Comparison of ENCODE assay signal across 2 cellular contexts in the genomic region with DNA sequence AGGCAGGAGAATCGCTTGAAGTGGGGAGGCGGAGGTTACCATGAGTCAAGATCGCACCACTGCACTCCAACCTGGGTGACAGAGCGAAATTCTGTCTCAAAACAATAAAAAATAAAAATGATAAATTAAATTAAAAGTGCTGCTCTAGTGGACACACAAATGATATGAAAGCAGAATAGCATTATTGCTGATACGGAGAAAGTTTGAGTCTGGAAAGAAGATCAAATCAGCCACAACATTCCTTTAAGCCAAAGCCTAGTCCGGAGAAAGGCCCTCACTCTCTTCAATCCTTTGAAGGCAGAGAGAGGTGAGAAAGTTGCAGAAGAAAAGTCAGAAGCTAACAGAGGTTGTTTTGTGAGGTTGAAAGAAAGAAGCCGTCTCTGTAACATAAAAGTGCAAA.
TF ChIP-seq lines count a peak whose summit lies in the region.

No MANE protein-coding gene starts in this region.

TF ChIP-seq in IMR-90, 13 proteins besides CTCF, POLR2A, EP300 and RAD21:
- TF ChIP-seq MAFK (IDR thresholded peaks at IDR 0.05; ENCODE audit: low read depth, low read length) = peak; percentile 37; the same call in 1 of the 2 replicates
- no peak for TF ChIP-seq NFE2L2 (IDR thresholded peaks at IDR 0.05; ENCODE audit: low read depth, low read length)

TF ChIP-seq in K562, 482 proteins besides CTCF, POLR2A, EP300 and RAD21:
- TF ChIP-seq, protein P1, sequence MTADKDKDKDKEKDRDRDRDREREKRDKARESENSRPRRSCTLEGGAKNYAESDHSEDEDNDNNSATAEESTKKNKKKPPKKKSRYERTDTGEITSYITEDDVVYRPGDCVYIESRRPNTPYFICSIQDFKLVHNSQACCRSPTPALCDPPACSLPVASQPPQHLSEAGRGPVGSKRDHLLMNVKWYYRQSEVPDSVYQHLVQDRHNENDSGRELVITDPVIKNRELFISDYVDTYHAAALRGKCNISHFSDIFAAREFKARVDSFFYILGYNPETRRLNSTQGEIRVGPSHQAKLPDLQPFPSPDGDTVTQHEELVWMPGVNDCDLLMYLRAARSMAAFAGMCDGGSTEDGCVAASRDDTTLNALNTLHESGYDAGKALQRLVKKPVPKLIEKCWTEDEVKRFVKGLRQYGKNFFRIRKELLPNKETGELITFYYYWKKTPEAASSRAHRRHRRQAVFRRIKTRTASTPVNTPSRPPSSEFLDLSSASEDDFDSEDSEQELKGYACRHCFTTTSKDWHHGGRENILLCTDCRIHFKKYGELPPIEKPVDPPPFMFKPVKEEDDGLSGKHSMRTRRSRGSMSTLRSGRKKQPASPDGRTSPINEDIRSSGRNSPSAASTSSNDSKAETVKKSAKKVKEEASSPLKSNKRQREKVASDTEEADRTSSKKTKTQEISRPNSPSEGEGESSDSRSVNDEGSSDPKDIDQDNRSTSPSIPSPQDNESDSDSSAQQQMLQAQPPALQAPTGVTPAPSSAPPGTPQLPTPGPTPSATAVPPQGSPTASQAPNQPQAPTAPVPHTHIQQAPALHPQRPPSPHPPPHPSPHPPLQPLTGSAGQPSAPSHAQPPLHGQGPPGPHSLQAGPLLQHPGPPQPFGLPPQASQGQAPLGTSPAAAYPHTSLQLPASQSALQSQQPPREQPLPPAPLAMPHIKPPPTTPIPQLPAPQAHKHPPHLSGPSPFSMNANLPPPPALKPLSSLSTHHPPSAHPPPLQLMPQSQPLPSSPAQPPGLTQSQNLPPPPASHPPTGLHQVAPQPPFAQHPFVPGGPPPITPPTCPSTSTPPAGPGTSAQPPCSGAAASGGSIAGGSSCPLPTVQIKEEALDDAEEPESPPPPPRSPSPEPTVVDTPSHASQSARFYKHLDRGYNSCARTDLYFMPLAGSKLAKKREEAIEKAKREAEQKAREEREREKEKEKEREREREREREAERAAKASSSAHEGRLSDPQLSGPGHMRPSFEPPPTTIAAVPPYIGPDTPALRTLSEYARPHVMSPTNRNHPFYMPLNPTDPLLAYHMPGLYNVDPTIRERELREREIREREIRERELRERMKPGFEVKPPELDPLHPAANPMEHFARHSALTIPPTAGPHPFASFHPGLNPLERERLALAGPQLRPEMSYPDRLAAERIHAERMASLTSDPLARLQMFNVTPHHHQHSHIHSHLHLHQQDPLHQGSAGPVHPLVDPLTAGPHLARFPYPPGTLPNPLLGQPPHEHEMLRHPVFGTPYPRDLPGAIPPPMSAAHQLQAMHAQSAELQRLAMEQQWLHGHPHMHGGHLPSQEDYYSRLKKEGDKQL (CRISPR knock-in tag; IDR thresholded peaks at IDR 0.05; ENCODE audit: borderline replicate concordance) = no peak
- TF ChIP-seq HDAC1 (IDR thresholded peaks at IDR 0.05) (no peak), ZNF507 (tag; conservative IDR thresholded peaks at IDR 0.05) (no peak), U2AF1 (optimal IDR thresholded peaks at IDR 0.05; ENCODE audit: low read depth, low read length) (no peak), CHD4 (IDR thresholded peaks at IDR 0.05; ENCODE audit: insufficient read depth, insufficient replicate concordance, low read depth, low read length, poor library complexity, severe bottlenecking) (no peak), C11orf30 (IDR thresholded peaks at IDR 0.05; ENCODE audit: low read depth) (peak; percentile 62; the same call in 1 of the 2 replicates), LEF1 (IDR thresholded peaks at IDR 0.05) (no peak), RBM15 (IDR thresholded peaks at IDR 0.05; ENCODE audit: insufficient read depth, low read length) (no peak), DMBX1 (CRISPR knock-in tag; IDR thresholded peaks at IDR 0.05; ENCODE audit: borderline replicate concordance) (no peak), CBX2 (IDR thresholded peaks at IDR 0.05; ENCODE audit: insufficient read depth, low read length, poor library complexity, severe bottlenecking) (no peak), ZNF316 (IDR thresholded peaks at IDR 0.05) (peak; percentile 77)
- TF ChIP-seq, protein P2, sequence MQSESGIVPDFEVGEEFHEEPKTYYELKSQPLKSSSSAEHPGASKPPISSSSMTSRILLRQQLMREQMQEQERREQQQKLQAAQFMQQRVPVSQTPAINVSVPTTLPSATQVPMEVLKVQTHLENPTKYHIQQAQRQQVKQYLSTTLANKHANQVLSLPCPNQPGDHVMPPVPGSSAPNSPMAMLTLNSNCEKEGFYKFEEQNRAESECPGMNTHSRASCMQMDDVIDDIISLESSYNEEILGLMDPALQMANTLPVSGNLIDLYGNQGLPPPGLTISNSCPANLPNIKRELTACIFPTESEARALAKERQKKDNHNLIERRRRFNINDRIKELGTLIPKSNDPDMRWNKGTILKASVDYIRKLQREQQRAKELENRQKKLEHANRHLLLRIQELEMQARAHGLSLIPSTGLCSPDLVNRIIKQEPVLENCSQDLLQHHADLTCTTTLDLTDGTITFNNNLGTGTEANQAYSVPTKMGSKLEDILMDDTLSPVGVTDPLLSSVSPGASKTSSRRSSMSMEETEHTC (IDR thresholded peaks at IDR 0.05) = no peak
TF ChIP-seq in K562: peak in this region for 2.
